In genomic region chr3:149152420-149152819, GRCh38 we compare ENCODE assay signal across 9 cellular contexts. TPM values are rescaled to one million over a fixed set of nuclear protein-coding genes. Genes with fewer than 3 reads are reported as not detected.
A peak's percentile ranks its signal among the peaks of the same experiment; 100 is the strongest.
DNase-seq lines count a peak whose midpoint lies in the region; ATAC-seq, FAIRE-seq and TF ChIP-seq lines count a peak whose summit lies in the region.
"Had no signal": no experiment of that assay in that cellular context is flagged by ENCODE, and none has a peak within 500 bp of the region (broad histone marks: within the 10 kb centered on the region; RNA-seq: fewer than 3 reads in every experiment).

No MANE protein-coding gene starts in this region.

- H3K9ac ChIP-seq in trophoblast cell (ENCODE audit: low read length), result no peak overlapping the region

- CTCF ChIA-PET in A549 (lab: Yijun Ruan, JAX), result interaction anchor here (1.1 to 1.5 kb wide), 2 partner anchors 32 to 197 kb away, joined by 4 to 5 read pairs; no protein-coding TSS in a partner anchor
- CTCF ChIA-PET in activated CD8-positive, alpha-beta T cell treated with anti-CD3 and anti-CD28 coated beads for 36 hours (lab: Charles Lee), result interaction anchor here (0.7 kb wide), 1 partner anchor 33 kb away, joined by 3 read pairs; no protein-coding TSS in a partner anchor

- peak overlapping the region; percentile 23 for H2AK5ac ChIP-seq in trophoblast cell (ENCODE audit: low read length)

- no peak for TF ChIP-seq EP300 in A549 (IDR thresholded peaks at IDR 0.05)

- H3K27me3 Mint-ChIP-seq in activated CD8-positive, alpha-beta T cell treated with anti-CD3 and anti-CD28 coated beads for 36 hours, result no peaks in the 10 kb centered on the region

- no peak overlapping the region for H3K14ac ChIP-seq in trophoblast cell (ENCODE audit: low read length)

- peaks cover 22% of the 10 kb centered on the region for H3K36me3 Mint-ChIP-seq in activated CD8-positive, alpha-beta T cell treated with anti-CD3 and anti-CD28 coated beads for 36 hours (ENCODE audit: low read depth)

- no peaks in the 10 kb centered on the region for H3K27me3 ChIP-seq in trophoblast cell (ENCODE audit: insufficient read depth, low read length)
- H3K27me3 ChIP-seq: right lobe of liver had no signal

- no peaks in the 10 kb centered on the region for H3K9me3 Mint-ChIP-seq in activated CD8-positive, alpha-beta T cell treated with anti-CD3 and anti-CD28 coated beads for 36 hours

- peaks cover 2% of the 10 kb centered on the region for H3K79me1 ChIP-seq in trophoblast cell (ENCODE audit: low read length)

- H2BK12ac ChIP-seq in trophoblast cell (ENCODE audit: low read length), result peak overlapping the region; percentile 27

- H3K27ac ChIP-seq in A549 (no peak overlapping the region), trophoblast cell (ENCODE audit: low read depth, low read length) (no peak overlapping the region)

- no peak overlapping the region for H3K4me3 Mint-ChIP-seq in activated CD8-positive, alpha-beta T cell treated with anti-CD3 and anti-CD28 coated beads for 36 hours

- no peak for TF ChIP-seq POLR2A in A549 (IDR thresholded peaks at IDR 0.05; ENCODE audit: low read length)

- DNase-seq in A549 (ENCODE audit: low read depth in 1 of 2, low spot score in 1 of 2) (no peak), trophoblast cell (no peak), mucosa of gallbladder (ENCODE audit: low spot score) (no peak), NCI-H82 (lab: John Stamatoyannopoulos, UW) (no peak)
- peak; percentile 59 for DNase-seq in activated CD8-positive, alpha-beta T cell treated with anti-CD3 and anti-CD28 coated beads for 36 hours
- DNase-seq in effector CD4-positive, alpha-beta T cell, result no peak
- DNase-seq: right lobe of liver had no signal

- peaks cover 3 to 4% of the 10 kb centered on the region in 2 experiments for H3K36me3 ChIP-seq in trophoblast cell (ENCODE audit: control insufficient read depth in 1 of 2, insufficient read depth in 2 of 2, low read length in 2 of 2)

- intact Hi-C loops in activated CD8-positive, alpha-beta T cell treated with anti-CD3 and anti-CD28 coated beads for 36 hours (cut with micrococcal nuclease), result no loop called here

- peak overlapping the region; percentile 36 for H2BK5ac ChIP-seq in trophoblast cell (ENCODE audit: low read depth, low read length, poor library complexity)

- no peak overlapping the region for H3K23ac ChIP-seq in trophoblast cell (ENCODE audit: low read length)

- FAIRE-seq in A549 (lab: Jason Lieb, UNC), result no peak

- H4K91ac ChIP-seq in trophoblast cell (ENCODE audit: low read depth, low read length), result no peak overlapping the region

- POLR2A ChIA-PET in A549 (lab: Yijun Ruan, JAX), result no interaction called here
- POLR2A ChIA-PET in activated CD8-positive, alpha-beta T cell treated with anti-CD3 and anti-CD28 coated beads for 36 hours (lab: Charles Lee), result interaction anchor here (1.2 kb wide), 1 partner anchor 10 kb away, joined by 3 read pairs; no protein-coding TSS in a partner anchor

- WGBS in A549 (ENCODE audit: missing lambda C conversion rate), result 76% methylated on average over 2 of the region's 2 CpGs
- WGBS in trophoblast cell (ENCODE audit: extremely low coverage, insufficient coverage, insufficient read length), result no CpG with 5 or more reads among the region's 2 CpGs

- H3K4ac ChIP-seq in trophoblast cell (ENCODE audit: low read depth, low read length), result no peak overlapping the region

- no peak for TF ChIP-seq RAD21 in A549 (conservative IDR thresholded peaks at IDR 0.05 in 1 of 2, IDR thresholded peaks at IDR 0.05 in 1 of 2)

- no peaks in the 10 kb centered on the region for H3K79me2 ChIP-seq in trophoblast cell (ENCODE audit: control insufficient read depth, insufficient read depth, low read length, poor library complexity)

- H2BK120ac ChIP-seq in trophoblast cell (ENCODE audit: insufficient read depth, low read length, poor library complexity), result peak overlapping the region; percentile 52

- peaks cover 19% of the 10 kb centered on the region for H3K4me1 Mint-ChIP-seq in activated CD8-positive, alpha-beta T cell treated with anti-CD3 and anti-CD28 coated beads for 36 hours (ENCODE audit: low read depth)

- no peak overlapping the region for H3K27ac Mint-ChIP-seq in activated CD8-positive, alpha-beta T cell treated with anti-CD3 and anti-CD28 coated beads for 36 hours

- H4K8ac ChIP-seq in trophoblast cell (ENCODE audit: low read depth, low read length), result no peak overlapping the region

- H3K9me3 ChIP-seq in A549 (no peaks in the 10 kb centered on the region), trophoblast cell (ENCODE audit: insufficient read depth, low read depth, low read length) (no peaks in the 10 kb centered on the region)
- H3K9me3 ChIP-seq: right lobe of liver had no signal

- no peak overlapping the region for H2AFZ ChIP-seq in trophoblast cell (ENCODE audit: insufficient read depth, low read length, poor library complexity)

- H3K4me1 ChIP-seq in A549, result no peaks in the 10 kb centered on the region
- H3K4me1 ChIP-seq in trophoblast cell (ENCODE audit: control insufficient read depth in 1 of 2, insufficient read depth in 2 of 2, low read length in 2 of 2), result peaks cover 7 to 8% of the 10 kb centered on the region in 2 experiments
- H3K4me1 ChIP-seq: right lobe of liver had no signal

- no peak overlapping the region for H4K12ac ChIP-seq in trophoblast cell (ENCODE audit: low read depth, low read length)

- ATAC-seq in A549 (no peak), GM18873 (IDR thresholded peaks at IDR 0.05; ENCODE audit: low FRiP score, unreplicated experiment) (peak; percentile 93), HG03039 (IDR thresholded peaks at IDR 0.05; ENCODE audit: unreplicated experiment) (peak; percentile 96)
- peak; percentile 94 for ATAC-seq in activated CD8-positive, alpha-beta T cell treated with anti-CD3 and anti-CD28 coated beads for 36 hours

- no peak overlapping the region for H3K4me3 ChIP-seq in A549
- H3K4me3 ChIP-seq in trophoblast cell (ENCODE audit: low read depth, low read length), result no peak overlapping the region
- H3K4me3 ChIP-seq: right lobe of liver had no signal

- TF ChIP-seq CTCF in A549 (IDR thresholded peaks at IDR 0.05), result no peak
- no peak for TF ChIP-seq CTCF in activated CD8-positive, alpha-beta T cell treated with anti-CD3 and anti-CD28 coated beads for 36 hours (IDR thresholded peaks at IDR 0.05)

- H3K18ac ChIP-seq in trophoblast cell (ENCODE audit: low read length), result no peak overlapping the region

- H3K4me2 ChIP-seq in A549 (no peak overlapping the region), trophoblast cell (ENCODE audit: low read length) (no peak overlapping the region)

TF ChIP-seq in A549, 52 proteins besides CTCF, POLR2A, EP300 and RAD21:
- TF ChIP-seq MAFK (IDR thresholded peaks at IDR 0.05; ENCODE audit: partially characterized antibody) (peak; percentile 16), HOXB13 (CRISPR knock-in tag; IDR thresholded peaks at IDR 0.05; ENCODE audit: low read depth) (no peak)
TF ChIP-seq in A549: peak in this region for 1.

RNA-seq across cellular contexts. Expression of gene HPS3, which starts 23.0 kb away (rescaled TPM):
- polyA plus RNA-seq in A549 (2011; rRNA removed), result 48.0 and 48.8 TPM in 2 replicates
- 17.8 and 24.3 TPM in 2 replicates for polyA plus RNA-seq in A549 (2012; cell fraction: cytosol; rRNA removed)
- polyA plus RNA-seq in A549 (2012; cell fraction: nucleus; rRNA removed), result 8.7 and 9.5 TPM in 2 replicates
- 25.5 to 28.4 TPM (median 26.1 TPM) in 3 replicates for polyA plus RNA-seq in A549 (2017; fragmentation: RNase III; extraction: RNeasy Plus Mini Kit Qiagen cat#74134 plus additional on column Dnase treatment)
- 20.2 and 23.3 TPM in 2 replicates for polyA minus RNA-seq in A549 (2011; rRNA and poly(A)+ RNA removed)
- 10 to 100 TPM; 16.4 to 18.2 TPM for total RNA-seq in activated CD8-positive, alpha-beta T cell treated with anti-CD3 and anti-CD28 coated beads for 36 hours
- 14.1 and 15.3 TPM in 2 replicates for polyA plus RNA-seq in trophoblast cell (2013)
- 26.8 TPM for total RNA-seq in mucosa of gallbladder

Comparison
In these comparisons a context has a peak if more than half of its experiments do, and no peak if none do; other contexts are left out.
1. ATAC-seq: peak in GM18873 (single experiment), HG03039 (single experiment) and activated CD8-positive, alpha-beta T cell treated with anti-CD3 and anti-CD28 coated beads for 36 hours (single experiment); none in A549 (0 of 2).